8 cellular contexts compared by ENCODE assay signal in the genomic region with DNA sequence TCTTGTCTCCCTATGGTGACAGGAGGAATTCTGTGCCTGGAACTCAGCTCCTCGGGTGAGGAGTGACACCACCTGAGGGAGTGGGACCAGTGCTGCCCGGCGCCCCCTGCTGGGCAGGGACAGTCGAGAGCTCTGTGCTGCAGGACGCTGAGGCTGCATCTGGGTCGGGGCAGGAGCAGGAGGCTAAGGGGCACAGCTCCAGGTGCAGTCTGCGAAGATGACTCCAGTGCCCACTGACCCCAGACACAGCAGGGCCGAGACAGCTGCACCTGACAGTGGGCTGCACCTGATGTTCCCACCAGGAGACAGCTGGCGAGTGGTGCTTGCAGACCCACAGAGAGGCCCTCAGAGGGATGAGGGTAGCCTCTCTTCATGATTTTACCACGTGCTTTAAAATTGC.
A peak's percentile ranks its signal among the peaks of the same experiment; 100 is the strongest.
DNase-seq lines count a peak whose midpoint lies in the region; ATAC-seq and TF ChIP-seq lines count a peak whose summit lies in the region.

No MANE protein-coding gene starts in this region.

- intact Hi-C loops in esophagus muscularis mucosa (cut with DNase I): no loop called here

- 88% methylated on average over 3 of the region's 10 CpGs for WGBS in esophagus muscularis mucosa

- H3K9me3 ChIP-seq in esophagus muscularis mucosa: no peaks in the 10 kb centered on the region

- H3K36me3 Mint-ChIP-seq in progenitor cell of endocrine pancreas (ENCODE audit: insufficient read depth): no peaks in the 10 kb centered on the region

- TF ChIP-seq CTCF in HL-60 (IDR thresholded peaks at IDR 0.05; ENCODE audit: insufficient read depth, low read length) (peak; percentile 33), esophagus muscularis mucosa (IDR thresholded peaks at IDR 0.05) (peak; percentile 38 to 70 (median 43)), progenitor cell of endocrine pancreas (IDR thresholded peaks at IDR 0.05; ENCODE audit: unreplicated experiment) (peak; percentile 85)

- DNase-seq in COR-L47 (lab: John Stamatoyannopoulos, UW) (peak; percentile 21), HL-60 (ENCODE audit: low read depth in 1 of 2, low spot score in 1 of 2) (no peak), esophagus muscularis mucosa (ENCODE audit: extremely low spot score) (no peak), progenitor cell of endocrine pancreas (ENCODE audit: low spot score, unreplicated experiment) (peak; percentile 67)
- DNase-seq in activated CD4-positive, alpha-beta T cell treated with anti-CD3 and anti-CD28 coated beads, Interleukin-2, amount 50 U/mL, for 24 hours (ENCODE audit: low read depth in 1 of 2, low spot score in 1 of 2): peak; percentile 28 to 37

- no peak for TF ChIP-seq POLR2A in esophagus muscularis mucosa (IDR thresholded peaks at IDR 0.05; ENCODE audit: low read depth)

- H3K27ac ChIP-seq in HL-60 (replicated peaks): no peak overlapping the region
- peak overlapping the region in 1 of 4 donors; percentile 13 for H3K27ac ChIP-seq in esophagus muscularis mucosa (replicated peaks in 1 of 4)

- peaks cover 0 to 23% (median 8%) of the 10 kb centered on the region in 4 donors for H3K4me1 ChIP-seq in esophagus muscularis mucosa

- no peak overlapping the region for H3K4me3 Mint-ChIP-seq in progenitor cell of endocrine pancreas (ENCODE audit: low read depth)

- no peak for TF ChIP-seq EP300 in esophagus muscularis mucosa (IDR thresholded peaks at IDR 0.05)

- ATAC-seq in HG02981 (IDR thresholded peaks at IDR 0.05; ENCODE audit: unreplicated experiment): no peak
- ATAC-seq in GM21367 (IDR thresholded peaks at IDR 0.05; ENCODE audit: unreplicated experiment): no peak
- ATAC-seq in HG02571 (IDR thresholded peaks at IDR 0.05; ENCODE audit: unreplicated experiment): no peak

- H3K4me3 ChIP-seq in HL-60 (replicated peaks; ENCODE audit: insufficient read depth, low read length) (no peak overlapping the region), esophagus muscularis mucosa (no peak overlapping the region)

- peaks cover 0 to 58% (median 17%) of the 10 kb centered on the region in 4 donors for H3K36me3 ChIP-seq in esophagus muscularis mucosa

- H3K9me3 Mint-ChIP-seq in progenitor cell of endocrine pancreas (ENCODE audit: low read depth): no peaks in the 10 kb centered on the region

- no peaks in the 10 kb centered on the region for H3K4me1 Mint-ChIP-seq in progenitor cell of endocrine pancreas (ENCODE audit: low read depth)

- no peak overlapping the region for H3K27ac Mint-ChIP-seq in progenitor cell of endocrine pancreas

- peaks cover 8% of the 10 kb centered on the region for H3K27me3 Mint-ChIP-seq in progenitor cell of endocrine pancreas

- no peaks in the 10 kb centered on the region for H3K27me3 ChIP-seq in HL-60 (ENCODE audit: insufficient read depth, poor library complexity, severe bottlenecking)
- no peaks in the 10 kb centered on the region for H3K27me3 ChIP-seq in esophagus muscularis mucosa

Comparison
In these comparisons a context has a peak if more than half of its experiments do, and no peak if none do; other contexts are left out.
1. DNase-seq: peak in COR-L47 (single experiment), activated CD4-positive, alpha-beta T cell treated with anti-CD3 and anti-CD28 coated beads, Interleukin-2, amount 50 U/mL, for 24 hours (2 of 2) and progenitor cell of endocrine pancreas (single experiment); none in HL-60 (0 of 2) and esophagus muscularis mucosa (single experiment).
2. CTCF ChIP-seq: peak in every context shown above with its lines; median percentile 85 in progenitor cell of endocrine pancreas; 43 in esophagus muscularis mucosa; 33 in HL-60.